10 cellular contexts compared by ENCODE assay signal in genomic region chr22:36453266-36453607, GRCh38. TPM values are rescaled to one million over a fixed set of nuclear protein-coding genes. Genes with fewer than 3 reads are reported as not detected.
DNase-seq lines count a peak whose midpoint lies in the region; ATAC-seq, FAIRE-seq and TF ChIP-seq lines count a peak whose summit lies in the region.
"Had no signal": no experiment of that assay in that cellular context is flagged by ENCODE, and none has a peak within 500 bp of the region (broad histone marks: within the 10 kb centered on the region; RNA-seq: fewer than 3 reads in every experiment).

No MANE protein-coding gene starts in this region.

- no peaks in the 10 kb centered on the region for H3K36me3 ChIP-seq in CD8-positive, alpha-beta T cell (ENCODE audit: insufficient read depth, low read length)
- H3K36me3 ChIP-seq in GM23338 (ENCODE audit: insufficient read depth) (no peaks in the 10 kb centered on the region), neutrophil (no peaks in the 10 kb centered on the region)

- intact Hi-C loops in CD8-positive, alpha-beta T cell (cut with DNase I, micrococcal nuclease) = loop anchor here (5.0 kb wide), 2 partner anchors 46 to 86 kb away; no protein-coding TSS in a partner anchor

- H2AFZ ChIP-seq in GM23338 = no peak overlapping the region

- no peaks in the 10 kb centered on the region for H3K79me2 ChIP-seq in GM23338 (replicated peaks; ENCODE audit: insufficient read depth)

- peaks cover 50% of the 10 kb centered on the region for H3K4me1 Mint-ChIP-seq in CD8-positive, alpha-beta T cell (ENCODE audit: low read depth)
- H3K4me1 Mint-ChIP-seq in GM23338 = peaks cover 19% of the 10 kb centered on the region
- peaks cover 53% of the 10 kb centered on the region for H3K4me1 Mint-ChIP-seq in activated naive CD8-positive, alpha-beta T cell treated with anti-CD3 and anti-CD28 coated beads, Interleukin-2, amount 50 U/mL, for 24 hours

- H3K4me1 ChIP-seq in CD8-positive, alpha-beta T cell (ENCODE audit: insufficient read depth, low read length) = peaks cover 61% of the 10 kb centered on the region
- H3K4me1 ChIP-seq in GM23338 (ENCODE audit: insufficient read depth) (peaks cover 20% of the 10 kb centered on the region), neutrophil (ENCODE audit: control insufficient read depth in 1 of 2, insufficient read depth in 1 of 2, low read depth in 1 of 2, low read length in 1 of 2) (peaks cover 89 to 99% of the 10 kb centered on the region in 2 experiments)

- H3K27ac ChIP-seq in CD8-positive, alpha-beta T cell (ENCODE audit: low read depth, low read length) = no peak overlapping the region
- H3K27ac ChIP-seq in GM23338 (ENCODE audit: low read depth) = no peak overlapping the region
- peak overlapping the region; percentile 99 for H3K27ac ChIP-seq in neutrophil

- no peak for FAIRE-seq in D721Med (lab: Jason Lieb, UNC)

- no peaks in the 10 kb centered on the region for H3K9me2 ChIP-seq in GM23338 (ENCODE audit: insufficient read depth)

- no peaks in the 10 kb centered on the region for H3K9me3 ChIP-seq in CD8-positive, alpha-beta T cell (ENCODE audit: low read length)
- H3K9me3 ChIP-seq in neutrophil = no peaks in the 10 kb centered on the region

- no peaks in the 10 kb centered on the region for H3K9me3 Mint-ChIP-seq in CD8-positive, alpha-beta T cell
- H3K9me3 Mint-ChIP-seq in GM23338 = no peaks in the 10 kb centered on the region
- no peaks in the 10 kb centered on the region for H3K9me3 Mint-ChIP-seq in activated naive CD8-positive, alpha-beta T cell treated with anti-CD3 and anti-CD28 coated beads, Interleukin-2, amount 50 U/mL, for 24 hours

- POLR2A ChIA-PET in CD8-positive, alpha-beta T cell (lab: Charles Lee) = interaction anchor here (0.8 to 1.7 kb wide), 4 partner anchors 17 to 125 kb away, joined by 3 to 6 read pairs (median 4); no protein-coding TSS in a partner anchor

- DNase-seq in CD8-positive, alpha-beta T cell = no peak
- no peak for DNase-seq in GM23338 (ENCODE audit: low spot score)
- DNase-seq in activated naive CD8-positive, alpha-beta T cell treated with anti-CD3 and anti-CD28 coated beads, Interleukin-2, amount 50 U/mL, for 24 hours = no peak
- no peak for DNase-seq in D721Med (ENCODE audit: insufficient read length, low spot score)
- no peak for DNase-seq in NCI-H1092 treated with DMSO at 0.1 percent for 48 hours (lab: John Stamatoyannopoulos, UW)
- DNase-seq in NCI-H524 treated with DMSO at 0.1 percent for 48 hours (lab: John Stamatoyannopoulos, UW) = no peak
- no peak for DNase-seq in AML-193 (lab: John Stamatoyannopoulos, UW)
- DNase-seq: NCI-H1436 treated with DMSO at 0.1 percent for 48 hours; stimulated activated CD8-positive, alpha-beta memory T cell treated with anti-CD3 and anti-CD28 coated beads, Interleukin-4, amount 100 ng/mL, for 48 hours had no signal

- H3K4me3 ChIP-seq in CD8-positive, alpha-beta T cell (ENCODE audit: low read depth, low read length) = no peak overlapping the region
- H3K4me3 ChIP-seq in GM23338 = no peak overlapping the region
- peak overlapping the region; percentile 77 to 89 for H3K4me3 ChIP-seq in neutrophil (ENCODE audit: low read depth in 1 of 2, low read length in 1 of 2)

- H3F3A ChIP-seq in GM23338 (replicated peaks; ENCODE audit: low read depth) = peaks cover 17% of the 10 kb centered on the region

- peak overlapping the region; percentile 47 for H3K4me3 Mint-ChIP-seq in CD8-positive, alpha-beta T cell
- peak overlapping the region; percentile 33; the same call in 1 of the 3 replicates for H3K4me3 Mint-ChIP-seq in GM23338
- peak overlapping the region; percentile 27 for H3K4me3 Mint-ChIP-seq in activated naive CD8-positive, alpha-beta T cell treated with anti-CD3 and anti-CD28 coated beads, Interleukin-2, amount 50 U/mL, for 24 hours

- H4K20me1 ChIP-seq in GM23338 (replicated peaks; ENCODE audit: insufficient read depth) = no peaks in the 10 kb centered on the region

- peak overlapping the region; percentile 93 for H3K27ac Mint-ChIP-seq in CD8-positive, alpha-beta T cell
- no peak overlapping the region for H3K27ac Mint-ChIP-seq in GM23338
- peak overlapping the region; percentile 30 for H3K27ac Mint-ChIP-seq in activated naive CD8-positive, alpha-beta T cell treated with anti-CD3 and anti-CD28 coated beads, Interleukin-2, amount 50 U/mL, for 24 hours

- ATAC-seq in CD8-positive, alpha-beta T cell = no peak
- no peak for ATAC-seq in GM23338
- ATAC-seq in activated naive CD8-positive, alpha-beta T cell treated with anti-CD3 and anti-CD28 coated beads, Interleukin-2, amount 50 U/mL, for 24 hours = no peak

- H3K27me3 ChIP-seq in CD8-positive, alpha-beta T cell (ENCODE audit: insufficient read depth, low read length) = no peaks in the 10 kb centered on the region
- H3K27me3 ChIP-seq in GM23338 (ENCODE audit: insufficient read depth) (no peaks in the 10 kb centered on the region), neutrophil (no peaks in the 10 kb centered on the region)

- no peak for TF ChIP-seq CTCF in CD8-positive, alpha-beta T cell (IDR thresholded peaks at IDR 0.05)
- no peak for TF ChIP-seq CTCF in GM23338 (conservative IDR thresholded peaks at IDR 0.05; ENCODE audit: low read depth in 2 of 2)
- no peak for TF ChIP-seq CTCF in neutrophil (IDR thresholded peaks at IDR 0.05)
- no peak for TF ChIP-seq CTCF in D721Med (IDR thresholded peaks at IDR 0.05; ENCODE audit: insufficient read depth, missing control alignments)

- no peaks in the 10 kb centered on the region for H3K36me3 Mint-ChIP-seq in CD8-positive, alpha-beta T cell
- H3K36me3 Mint-ChIP-seq in GM23338 (ENCODE audit: low read depth) = peaks cover 2% of the 10 kb centered on the region; the same call in 1 of the 3 replicates
- no peaks in the 10 kb centered on the region for H3K36me3 Mint-ChIP-seq in activated naive CD8-positive, alpha-beta T cell treated with anti-CD3 and anti-CD28 coated beads, Interleukin-2, amount 50 U/mL, for 24 hours (ENCODE audit: low read depth)

- CTCF ChIA-PET in CD8-positive, alpha-beta T cell (lab: Charles Lee) = interaction anchor here (1.8 to 2.2 kb wide), 2 partner anchors 151 to 152 kb away, joined by 4 to 7 read pairs; no protein-coding TSS in a partner anchor

- no peaks in the 10 kb centered on the region for H3K27me3 Mint-ChIP-seq in CD8-positive, alpha-beta T cell (ENCODE audit: low read depth)
- peaks cover 10% of the 10 kb centered on the region for H3K27me3 Mint-ChIP-seq in GM23338 (ENCODE audit: insufficient read depth, low read depth, poor library complexity)
- no peaks in the 10 kb centered on the region for H3K27me3 Mint-ChIP-seq in activated naive CD8-positive, alpha-beta T cell treated with anti-CD3 and anti-CD28 coated beads, Interleukin-2, amount 50 U/mL, for 24 hours

- H3K4me2 ChIP-seq in GM23338 = no peak overlapping the region

RNA-seq across cellular contexts. Expression of gene TXN2, which starts 28.2 kb away (rescaled TPM):
- 10 to 100 TPM; 24.4 to 29.0 TPM for total RNA-seq in CD8-positive, alpha-beta T cell
- 21.6 and 23.0 TPM in 2 replicates for total RNA-seq in GM23338 (2014; rRNA removed; shearing (Covaris generic))
- 50.3 and 55.6 TPM in 2 replicates for polyA plus RNA-seq in GM23338 (2016; fragmentation: Nextera tagmentation; extraction: Ambion mirVana)

RNA-seq across cellular contexts. Expression of gene FOXRED2, which starts 53.6 kb away (rescaled TPM):
- total RNA-seq in CD8-positive, alpha-beta T cell = 1 to 10 TPM; 2.1 TPM
- 38.3 and 47.5 TPM in 2 replicates for total RNA-seq in GM23338 (2014; rRNA removed; shearing (Covaris generic))
- polyA plus RNA-seq in GM23338 (2016; fragmentation: Nextera tagmentation; extraction: Ambion mirVana) = 11.5 and 12.7 TPM in 2 replicates

Comparison
In these comparisons a context has a peak if more than half of its experiments do, and no peak if none do; other contexts are left out.
1. H3K4me3 ChIP-seq: peak in neutrophil (2 of 2); none in CD8-positive, alpha-beta T cell (single experiment) and GM23338 (single experiment).
2. RNA of gene FOXRED2, which starts 53.6 kb away (total RNA-seq): 38.3 to 47.5 TPM in GM23338; 2.1 TPM in CD8-positive, alpha-beta T cell; every median in the first group is over 10 times any median in the second.
3. Peak in every context shown above with its lines, with median percentiles within 50 percentile points of each other: H3K4me3 Mint-ChIP-seq.